In genomic region chr9:134267305-134268265, GRCh38 we compare ENCODE assay signal across 17 cellular contexts. TPM values are rescaled to one million over a fixed set of nuclear protein-coding genes. Genes with fewer than 3 reads are reported as not detected.
DNase-seq lines count a peak whose midpoint lies in the region; TF ChIP-seq lines count a peak whose summit lies in the region.
"Had no signal": no experiment of that assay in that cellular context is flagged by ENCODE, and none has a peak within 500 bp of the region (broad histone marks: within the 10 kb centered on the region; RNA-seq: fewer than 3 reads in every experiment).

No MANE protein-coding gene starts in this region.

- H3K36me3 ChIP-seq in mesendoderm (ENCODE audit: control insufficient read depth, insufficient read depth, low read length): no peaks in the 10 kb centered on the region
- H3K36me3 ChIP-seq: colonic mucosa, MG63 had no signal

- H3K27me3 ChIP-seq in AG04450 (ENCODE audit: control insufficient read depth, insufficient read depth, low read length) (peaks cover 47% of the 10 kb centered on the region), mesendoderm (ENCODE audit: insufficient read depth, low read length, poor library complexity) (no peaks in the 10 kb centered on the region)
- H3K27me3 ChIP-seq: colonic mucosa, MG63 had no signal

- peak; percentile 4; the same call in 1 of the 2 replicates for TF ChIP-seq CTCF in AG04450 (IDR thresholded peaks at IDR 0.05; ENCODE audit: low read depth, low read length)
- peak; percentile 22; the same call in 1 of the 2 replicates for TF ChIP-seq CTCF in HFFc6 (IDR thresholded peaks at IDR 0.05)
- peak; percentile 26 for TF ChIP-seq CTCF in choroid plexus epithelial cell (conservative IDR thresholded peaks at IDR 0.05; ENCODE audit: low read depth, low read length)

- no peak overlapping the region for H2AK5ac ChIP-seq in mesendoderm (ENCODE audit: low read length)

- H3K27ac Mint-ChIP-seq in HFFc6: no peak overlapping the region
- H3K27ac Mint-ChIP-seq in activated CD4-positive, alpha-beta memory T cell treated with anti-CD3 and anti-CD28 coated beads for 36 hours: no peak overlapping the region
- H3K27ac Mint-ChIP-seq: activated naive CD4-positive, alpha-beta T cell treated with anti-CD3 and anti-CD28 coated beads, Interleukin-2, amount 50 U/mL, for 72 hours; natural killer cell treated with Interleukin-12 subunit alpha and Interleukin-12 subunit beta and Interleukin-15 and Interleukin-18, amount 100 ng/mL, for 72 hours; type B pancreatic cell had no signal

- no peak overlapping the region for H3K4ac ChIP-seq in mesendoderm (ENCODE audit: low read depth, low read length)

- no peak overlapping the region for H4K5ac ChIP-seq in mesendoderm (ENCODE audit: low read length)

- no peak overlapping the region for H3K56ac ChIP-seq in mesendoderm (ENCODE audit: low read length)

- WGBS in mesendoderm (ENCODE audit: extremely low coverage, insufficient coverage, low lambda C conversion rate): no CpG with 5 or more reads among the region's 21 CpGs

- H3K4me1 Mint-ChIP-seq in HFFc6 (ENCODE audit: low read depth): no peaks in the 10 kb centered on the region
- H3K4me1 Mint-ChIP-seq in activated CD4-positive, alpha-beta memory T cell treated with anti-CD3 and anti-CD28 coated beads for 36 hours (ENCODE audit: low read depth): no peaks in the 10 kb centered on the region

- H2BK120ac ChIP-seq in mesendoderm (ENCODE audit: low read depth, low read length): no peak overlapping the region

- H3K4me3 Mint-ChIP-seq in HFFc6: no peak overlapping the region
- no peak overlapping the region for H3K4me3 Mint-ChIP-seq in activated CD4-positive, alpha-beta memory T cell treated with anti-CD3 and anti-CD28 coated beads for 36 hours
- H3K4me3 Mint-ChIP-seq: natural killer cell treated with Interleukin-12 subunit alpha and Interleukin-12 subunit beta and Interleukin-15 and Interleukin-18, amount 100 ng/mL, for 72 hours; type B pancreatic cell had no signal

- DNase-seq in AG04450 (ENCODE audit: low read depth, low spot score) (no peak), HFFc6 (no peak), choroid plexus epithelial cell (ENCODE audit: low read depth) (no peak), mesendoderm (peak; percentile 24), head of caudate nucleus (no peak), putamen (ENCODE audit: low spot score) (no peak)
- DNase-seq in activated CD4-positive, alpha-beta memory T cell treated with anti-CD3 and anti-CD28 coated beads for 36 hours: no peak
- no peak for DNase-seq in activated CD4-positive, alpha-beta T cell treated with anti-CD3 and anti-CD28 coated beads, Interleukin-2, amount 50 U/mL, for 1 hour
- DNase-seq: activated CD8-positive, alpha-beta memory T cell treated with anti-CD3 and anti-CD28 coated beads, Interleukin-2, amount 50 U/mL, for 4 hours; MG63; NCI-H2227 treated with DMSO at 0.1 percent for 48 hours; stimulated activated CD4-positive, alpha-beta T cell treated with anti-CD3 and anti-CD28 coated beads, Interleukin-12 subunit alpha, Interleukin-12 subunit beta, amount 100 ng/mL, for 4 hours had no signal

- H3K9me3 Mint-ChIP-seq in HFFc6: no peaks in the 10 kb centered on the region
- H3K9me3 Mint-ChIP-seq in activated CD4-positive, alpha-beta memory T cell treated with anti-CD3 and anti-CD28 coated beads for 36 hours: no peaks in the 10 kb centered on the region
- H3K9me3 Mint-ChIP-seq: activated naive CD4-positive, alpha-beta T cell treated with anti-CD3 and anti-CD28 coated beads, Interleukin-2, amount 50 U/mL, for 72 hours; immature natural killer cell; natural killer cell treated with Interleukin-12 subunit alpha and Interleukin-12 subunit beta and Interleukin-15 and Interleukin-18, amount 100 ng/mL, for 72 hours had no signal

- H3K4me3 ChIP-seq in AG04450 (ENCODE audit: low read depth, low read length) (no peak overlapping the region), choroid plexus epithelial cell (ENCODE audit: low read depth, low read length) (no peak overlapping the region), mesendoderm (ENCODE audit: low read length) (no peak overlapping the region)
- H3K4me3 ChIP-seq: colonic mucosa, MG63 had no signal

- no peaks in the 10 kb centered on the region for H3K79me2 ChIP-seq in mesendoderm (ENCODE audit: control insufficient read depth, insufficient read depth, low read length)

- H3K79me1 ChIP-seq in mesendoderm (ENCODE audit: low read length): no peaks in the 10 kb centered on the region

- H2BK5ac ChIP-seq in mesendoderm (ENCODE audit: low read length): no peak overlapping the region

- CTCF ChIA-PET in AG04450 (lab: Charles Lee): no interaction called here
- CTCF ChIA-PET in activated CD4-positive, alpha-beta memory T cell treated with anti-CD3 and anti-CD28 coated beads for 36 hours (lab: Charles Lee): no interaction called here

- no peaks in the 10 kb centered on the region for H3K36me3 Mint-ChIP-seq in HFFc6 (ENCODE audit: low read depth)
- no peaks in the 10 kb centered on the region for H3K36me3 Mint-ChIP-seq in activated CD4-positive, alpha-beta memory T cell treated with anti-CD3 and anti-CD28 coated beads for 36 hours
- H3K36me3 Mint-ChIP-seq: activated naive CD4-positive, alpha-beta T cell treated with anti-CD3 and anti-CD28 coated beads, Interleukin-2, amount 50 U/mL, for 72 hours; immature natural killer cell; natural killer cell treated with Interleukin-12 subunit alpha and Interleukin-12 subunit beta and Interleukin-15 and Interleukin-18, amount 100 ng/mL, for 72 hours; type B pancreatic cell had no signal

- intact Hi-C loops in head of caudate nucleus (cut with DNase I): no loop called here
- intact Hi-C loops in activated CD4-positive, alpha-beta memory T cell treated with anti-CD3 and anti-CD28 coated beads for 36 hours (cut with micrococcal nuclease): no loop called here

- no peaks in the 10 kb centered on the region; the same call in 1 of the 2 replicates for H3K9me3 ChIP-seq in AG04450 (ENCODE audit: control insufficient read depth, insufficient read depth, low read length)
- H3K9me3 ChIP-seq: colonic mucosa, MG63 had no signal

- POLR2A ChIA-PET in AG04450 (lab: Yijun Ruan, JAX): no interaction called here
- POLR2A ChIA-PET in activated CD4-positive, alpha-beta memory T cell treated with anti-CD3 and anti-CD28 coated beads for 36 hours (lab: Charles Lee): no interaction called here

- no peak overlapping the region for H4K8ac ChIP-seq in mesendoderm (ENCODE audit: low read depth, low read length)

- peaks cover 51% of the 10 kb centered on the region for H3K27me3 Mint-ChIP-seq in HFFc6 (ENCODE audit: insufficient read depth)
- peaks cover 16% of the 10 kb centered on the region for H3K27me3 Mint-ChIP-seq in activated CD4-positive, alpha-beta memory T cell treated with anti-CD3 and anti-CD28 coated beads for 36 hours

- H3K4me1 ChIP-seq in mesendoderm (ENCODE audit: control insufficient read depth, low read depth, low read length): no peaks in the 10 kb centered on the region
- H3K4me1 ChIP-seq: colonic mucosa had no signal

- no peak overlapping the region for H3K23ac ChIP-seq in mesendoderm (ENCODE audit: low read length)

- no peak overlapping the region for H3K18ac ChIP-seq in mesendoderm (ENCODE audit: low read length)

- no peak overlapping the region for H3K4me2 ChIP-seq in mesendoderm (ENCODE audit: low read length)

- no peak overlapping the region for H2BK15ac ChIP-seq in mesendoderm (replicated peaks; ENCODE audit: low read depth)

- no peak overlapping the region for H3K9ac ChIP-seq in mesendoderm (ENCODE audit: low read length)

- H3K27ac ChIP-seq in AG04450 (ENCODE audit: low read depth, low read length) (no peak overlapping the region), mesendoderm (ENCODE audit: low read depth, low read length) (no peak overlapping the region)
- H3K27ac ChIP-seq: colonic mucosa had no signal

RNA-seq across cellular contexts. Expression of gene RXRA, which starts 58.7 kb away (rescaled TPM):
- polyA plus RNA-seq in AG04450 (2011; rRNA removed): 5.3 and 8.4 TPM in 2 replicates
- polyA minus RNA-seq in AG04450 (2011; rRNA and poly(A)+ RNA removed): 7.2 and 9.7 TPM in 2 replicates
- total RNA-seq in HFFc6 (2021; fragmentation: NEBNext Ultra II Directional; extraction: Animal tissue kit (Norgen Biotek cat#: 25700)): 10 to 100 TPM; 23.2 to 31.9 (median 28.0) TPM
- polyA plus RNA-seq in mesendoderm (2013, experiment 1 of 2): 16.4 TPM
- 16.9 TPM for polyA plus RNA-seq in mesendoderm (2013, experiment 2 of 2)
- 10 to 100 TPM; 22.1 to 22.5 TPM for total RNA-seq in activated CD4-positive, alpha-beta memory T cell treated with anti-CD3 and anti-CD28 coated beads for 36 hours
